ENCODE assay signal across 7 cellular contexts in the genomic region with DNA sequence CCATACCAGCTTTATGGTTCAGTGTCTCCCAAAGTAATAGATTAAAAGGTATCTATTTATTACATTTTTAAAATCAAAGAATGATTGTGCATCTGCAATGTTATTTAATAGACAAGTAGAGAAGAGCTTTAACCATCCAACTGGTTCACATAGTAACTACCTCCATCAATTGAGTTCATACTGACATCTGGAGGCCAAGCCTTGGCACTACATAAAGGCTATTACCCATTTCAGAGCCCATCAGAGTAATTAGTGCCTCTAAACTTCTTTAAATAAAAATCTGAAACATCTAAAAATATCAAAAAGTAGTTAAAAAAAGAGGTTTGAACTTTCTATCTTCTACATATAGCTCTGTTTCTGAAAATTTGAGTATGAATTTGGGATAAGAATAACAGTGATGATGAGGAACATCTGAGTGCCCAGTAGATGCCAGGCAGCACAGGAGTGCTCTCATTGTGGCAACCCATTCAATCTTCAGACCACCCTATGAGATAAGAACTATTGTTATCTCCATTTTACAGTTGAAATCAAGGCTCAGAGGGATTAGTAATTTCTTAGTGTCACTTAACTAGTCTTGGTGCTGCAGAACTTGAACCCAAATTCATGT.
DNase-seq lines count a peak whose midpoint lies in the region; ATAC-seq and TF ChIP-seq lines count a peak whose summit lies in the region.

No MANE protein-coding gene starts in this region.

- intact Hi-C loops in colonic mucosa (cut with DNase I), result no loop called here
- intact Hi-C loops in aorta (cut with DNase I), result loop anchor here in 1 of 2 donors (2.0 to 10.0 kb wide), 2 partner anchors 421 to 555 kb away; partner anchors contain the start of gene DACT1

- no peak overlapping the region for H3K9ac ChIP-seq in colonic mucosa (ENCODE audit: low read depth in 2 of 2, low read length in 2 of 2)

- no peak overlapping the region for H3K4me3 ChIP-seq in colonic mucosa
- no peak overlapping the region for H3K4me3 ChIP-seq in lung
- H3K4me3 ChIP-seq in aorta (ENCODE audit: low read length in 2 of 2), result no peak overlapping the region

- CTCF ChIA-PET in RWPE1 (lab: Yijun Ruan, JAX), result interaction anchor here (0.6 to 1.6 kb wide), 13 partner anchors 9 to 614 kb away, joined by 3 to 10 read pairs (median 4); partner anchors contain the start of gene DACT1

- H3K4me1 ChIP-seq in colonic mucosa (no peaks in the 10 kb centered on the region), lung (ENCODE audit: control insufficient read depth in 2 of 2, insufficient read depth in 2 of 2, low read length in 2 of 2) (no peaks in the 10 kb centered on the region), aorta (ENCODE audit: control insufficient read depth in 1 of 2, insufficient read depth in 2 of 2, low read length in 2 of 2) (no peaks in the 10 kb centered on the region)

- TF ChIP-seq CTCF in GM20000 (IDR thresholded peaks at IDR 0.05; ENCODE audit: extremely low read depth, missing control alignments) (peak; percentile 61), RWPE1 (conservative IDR thresholded peaks at IDR 0.05; ENCODE audit: low read depth) (peak; percentile 78), colonic mucosa (IDR thresholded peaks at IDR 0.05) (peak; percentile 70), lung (IDR thresholded peaks at IDR 0.05; ENCODE audit: control extremely low read depth, extremely low read depth) (peak; percentile 50)

- ATAC-seq in lung (ENCODE audit: insufficient read depth, low FRiP score), result no peak
- ATAC-seq in aorta (ENCODE audit: low FRiP score), result peak; percentile 78

- POLR2A ChIA-PET in RWPE1 (lab: Yijun Ruan, JAX; ENCODE audit: low non-redundant PET), result no interaction called here

- H3K9me3 ChIP-seq in colonic mucosa (no peaks in the 10 kb centered on the region), lung (ENCODE audit: control insufficient read depth in 2 of 2, insufficient read depth in 1 of 2, low read length in 1 of 2) (peaks cover 0 to 1% of the 10 kb centered on the region in 2 donors), aorta (ENCODE audit: control insufficient read depth, low read length) (peaks cover 2% of the 10 kb centered on the region)

- DNase-seq in EH (ENCODE audit: low read depth), result peak; percentile 70
- DNase-seq in GM20000 (ENCODE audit: low spot score), result peak; percentile 83
- DNase-seq in KBM-7, result peak; percentile 27
- peak; percentile 67 for DNase-seq in RWPE1 (ENCODE audit: low spot score)
- peak; percentile 37 for DNase-seq in colonic mucosa
- DNase-seq in lung (ENCODE audit: low spot score), result peak; percentile 33
- DNase-seq in aorta, result no peak

- H3K36me3 ChIP-seq in colonic mucosa (no peaks in the 10 kb centered on the region), lung (ENCODE audit: control insufficient read depth in 2 of 2, insufficient read depth in 2 of 2, low read length in 2 of 2) (no peaks in the 10 kb centered on the region), aorta (ENCODE audit: control insufficient read depth in 1 of 2, insufficient read depth in 2 of 2, low read length in 1 of 2) (no peaks in the 10 kb centered on the region)

- H3K27ac ChIP-seq in RWPE1 (no peak overlapping the region), colonic mucosa (no peak overlapping the region), lung (ENCODE audit: low read depth in 1 of 2, low read length in 1 of 2) (no peak overlapping the region), aorta (ENCODE audit: low read depth in 1 of 2, low read length in 2 of 2) (no peak overlapping the region)

- in situ Hi-C loops in KBM-7 (cut with MboI; ENCODE audit: low pct_unique_long_range_greater_than_20kb, low sequenced_read_pairs), result no loop called here

- H3K27me3 ChIP-seq in colonic mucosa, result no peaks in the 10 kb centered on the region
- no peaks in the 10 kb centered on the region for H3K27me3 ChIP-seq in lung (ENCODE audit: control insufficient read depth, insufficient read depth)
- no peaks in the 10 kb centered on the region for H3K27me3 ChIP-seq in aorta (ENCODE audit: control insufficient read depth in 1 of 2, insufficient read depth in 2 of 2, low read length in 1 of 2)

Comparison
In these comparisons a context has a peak if more than half of its experiments do, and no peak if none do; other contexts are left out.
1. DNase-seq: peak in EH (single experiment), GM20000 (single experiment), KBM-7 (single experiment), RWPE1 (single experiment), colonic mucosa (single experiment) and lung (single experiment); none in aorta (0 of 2).
2. Peak in every context shown above with its lines, with median percentiles within 50 percentile points of each other: CTCF ChIP-seq.